In genomic region chr4:61199869-61200194, GRCh38 we compare ENCODE assay signal across 8 cellular contexts. TPM values are rescaled to one million over a fixed set of nuclear protein-coding genes. Genes with fewer than 3 reads are reported as not detected.
A peak's percentile ranks its signal among the peaks of the same experiment; 100 is the strongest.
DNase-seq lines count a peak whose midpoint lies in the region; ATAC-seq and TF ChIP-seq lines count a peak whose summit lies in the region.

No MANE protein-coding gene starts in this region.

- H3K4me1 Mint-ChIP-seq in activated CD8-positive, alpha-beta T cell treated with anti-CD3 and anti-CD28 coated beads for 36 hours (ENCODE audit: low read depth), result peaks cover 2% of the 10 kb centered on the region

- peak overlapping the region in 2 of 4 donors; percentile 73 to 76 for H3K27ac ChIP-seq in Peyer's patch
- no peak overlapping the region for H3K27ac ChIP-seq in parathyroid adenoma

- POLR2A ChIA-PET in activated CD8-positive, alpha-beta T cell treated with anti-CD3 and anti-CD28 coated beads for 36 hours (lab: Charles Lee), result no interaction called here

- peaks cover 46% of the 10 kb centered on the region for H3K27me3 Mint-ChIP-seq in activated CD8-positive, alpha-beta T cell treated with anti-CD3 and anti-CD28 coated beads for 36 hours

- no peaks in the 10 kb centered on the region for H3K4me1 ChIP-seq in BE2C
- no peaks in the 10 kb centered on the region for H3K4me1 ChIP-seq in Peyer's patch
- no peaks in the 10 kb centered on the region for H3K4me1 ChIP-seq in parathyroid adenoma

- no peak for TF ChIP-seq POLR2A in Peyer's patch (IDR thresholded peaks at IDR 0.05)

- H2AFZ ChIP-seq in parathyroid adenoma, result no peak overlapping the region

- H3K79me2 ChIP-seq in parathyroid adenoma, result no peaks in the 10 kb centered on the region

- peak overlapping the region; percentile 79 for H3K4me2 ChIP-seq in parathyroid adenoma (ENCODE audit: low read length)

- H3K4me3 ChIP-seq in BE2C (ENCODE audit: low read depth, low read length) (peak overlapping the region; percentile 65), Peyer's patch (peak overlapping the region in 3 of 4 donors; percentile 32 to 58 (median 53)), fibroblast of pulmonary artery (replicated peaks; ENCODE audit: low read depth, low read length) (peak overlapping the region; percentile 62), parathyroid adenoma (ENCODE audit: low read depth, low read length) (peak overlapping the region; percentile 58)

- no peak overlapping the region for H3K4me3 Mint-ChIP-seq in activated CD8-positive, alpha-beta T cell treated with anti-CD3 and anti-CD28 coated beads for 36 hours

- CTCF ChIA-PET in activated CD8-positive, alpha-beta T cell treated with anti-CD3 and anti-CD28 coated beads for 36 hours (lab: Charles Lee), result no interaction called here

- peaks cover 48% of the 10 kb centered on the region for H3K27me3 ChIP-seq in BE2C
- H3K27me3 ChIP-seq in Peyer's patch, result peaks cover 0 to 9% of the 10 kb centered on the region in 2 donors
- no peaks in the 10 kb centered on the region for H3K27me3 ChIP-seq in parathyroid adenoma (ENCODE audit: control insufficient read depth, insufficient read depth, low read length)

- intact Hi-C loops in activated CD8-positive, alpha-beta T cell treated with anti-CD3 and anti-CD28 coated beads for 36 hours (cut with micrococcal nuclease), result no loop called here

- no peaks in the 10 kb centered on the region for H3K36me3 ChIP-seq in BE2C
- no peaks in the 10 kb centered on the region for H3K36me3 ChIP-seq in Peyer's patch
- H3K36me3 ChIP-seq in parathyroid adenoma (ENCODE audit: control insufficient read depth, insufficient read depth, low read length), result no peaks in the 10 kb centered on the region

- H3K9me3 ChIP-seq in BE2C, result no peaks in the 10 kb centered on the region
- H3K9me3 ChIP-seq in Peyer's patch, result no peaks in the 10 kb centered on the region
- no peaks in the 10 kb centered on the region for H3K9me3 ChIP-seq in parathyroid adenoma (ENCODE audit: control insufficient read depth, low read length)

- DNase-seq in BE2C, result no peak
- DNase-seq in Peyer's patch, result no peak
- no peak for DNase-seq in fibroblast of pulmonary artery (ENCODE audit: low read depth)
- DNase-seq in activated CD8-positive, alpha-beta T cell treated with anti-CD3 and anti-CD28 coated beads for 36 hours, result no peak
- DNase-seq in GM19240 (ENCODE audit: insufficient read length, low spot score), result no peak
- no peak for DNase-seq in GM03348 (ENCODE audit: low spot score)
- no peak for DNase-seq in NCI-H774 (lab: John Stamatoyannopoulos, UW)

- TF ChIP-seq CTCF in BE2C (IDR thresholded peaks at IDR 0.05; ENCODE audit: low read depth, low read length), result no peak
- TF ChIP-seq CTCF in Peyer's patch (IDR thresholded peaks at IDR 0.05), result no peak
- no peak for TF ChIP-seq CTCF in fibroblast of pulmonary artery (IDR thresholded peaks at IDR 0.05; ENCODE audit: low read length, missing control alignments)
- TF ChIP-seq CTCF in parathyroid adenoma (IDR thresholded peaks at IDR 0.05), result no peak
- TF ChIP-seq CTCF in activated CD8-positive, alpha-beta T cell treated with anti-CD3 and anti-CD28 coated beads for 36 hours (IDR thresholded peaks at IDR 0.05), result no peak

- H3K9me3 Mint-ChIP-seq in activated CD8-positive, alpha-beta T cell treated with anti-CD3 and anti-CD28 coated beads for 36 hours, result peaks cover 1% of the 10 kb centered on the region

- no peak overlapping the region for H3K27ac Mint-ChIP-seq in activated CD8-positive, alpha-beta T cell treated with anti-CD3 and anti-CD28 coated beads for 36 hours

- peaks cover 3% of the 10 kb centered on the region for H3K36me3 Mint-ChIP-seq in activated CD8-positive, alpha-beta T cell treated with anti-CD3 and anti-CD28 coated beads for 36 hours (ENCODE audit: low read depth)

- H3K9ac ChIP-seq in parathyroid adenoma, result no peak overlapping the region

- ATAC-seq in activated CD8-positive, alpha-beta T cell treated with anti-CD3 and anti-CD28 coated beads for 36 hours, result no peak

RNA-seq across cellular contexts. Expression of gene ADGRL3, which starts 0.3 kb away (rescaled TPM):
- 1.0 TPM for polyA plus RNA-seq in BE2C (2012; ENCODE audit: insufficient read depth, insufficient read length, low read depth)
- 10 to 100 TPM in 1 of 4 donors, 1 to 10 TPM in 3; 3.7 to 39.6 (median 9.1) TPM for total RNA-seq in Peyer's patch
- not detected for total RNA-seq in activated CD8-positive, alpha-beta T cell treated with anti-CD3 and anti-CD28 coated beads for 36 hours

Comparison
In these comparisons a context has a peak if more than half of its experiments do, and no peak if none do; other contexts are left out.
1. RNA of gene ADGRL3, which starts 0.3 kb away (total RNA-seq): 3.7 to 39.6 TPM in Peyer's patch; not detected in activated CD8-positive, alpha-beta T cell treated with anti-CD3 and anti-CD28 coated beads for 36 hours; every median in the first group is over 4 times any median in the second.
2. Peak in every context shown above with its lines, with median percentiles within 50 percentile points of each other: H3K4me3 ChIP-seq.